1 cellular context compared by ENCODE assay signal in genomic region chr6:100554228-100554627, GRCh38.
TF ChIP-seq lines count a peak whose summit lies in the region.

No MANE protein-coding gene starts in this region.

TF ChIP-seq in H1, 55 proteins besides CTCF, POLR2A, EP300 and RAD21 (continued from another document):
- TF ChIP-seq ASH2L (IDR thresholded peaks at IDR 0.05; ENCODE audit: low read length) = no peak
- TF ChIP-seq CHD2 (IDR thresholded peaks at IDR 0.05; ENCODE audit: low read length) = no peak
- TF ChIP-seq USF2 (IDR thresholded peaks at IDR 0.05; ENCODE audit: low read length) = no peak
